9 cellular contexts compared by ENCODE assay signal in the genomic region with DNA sequence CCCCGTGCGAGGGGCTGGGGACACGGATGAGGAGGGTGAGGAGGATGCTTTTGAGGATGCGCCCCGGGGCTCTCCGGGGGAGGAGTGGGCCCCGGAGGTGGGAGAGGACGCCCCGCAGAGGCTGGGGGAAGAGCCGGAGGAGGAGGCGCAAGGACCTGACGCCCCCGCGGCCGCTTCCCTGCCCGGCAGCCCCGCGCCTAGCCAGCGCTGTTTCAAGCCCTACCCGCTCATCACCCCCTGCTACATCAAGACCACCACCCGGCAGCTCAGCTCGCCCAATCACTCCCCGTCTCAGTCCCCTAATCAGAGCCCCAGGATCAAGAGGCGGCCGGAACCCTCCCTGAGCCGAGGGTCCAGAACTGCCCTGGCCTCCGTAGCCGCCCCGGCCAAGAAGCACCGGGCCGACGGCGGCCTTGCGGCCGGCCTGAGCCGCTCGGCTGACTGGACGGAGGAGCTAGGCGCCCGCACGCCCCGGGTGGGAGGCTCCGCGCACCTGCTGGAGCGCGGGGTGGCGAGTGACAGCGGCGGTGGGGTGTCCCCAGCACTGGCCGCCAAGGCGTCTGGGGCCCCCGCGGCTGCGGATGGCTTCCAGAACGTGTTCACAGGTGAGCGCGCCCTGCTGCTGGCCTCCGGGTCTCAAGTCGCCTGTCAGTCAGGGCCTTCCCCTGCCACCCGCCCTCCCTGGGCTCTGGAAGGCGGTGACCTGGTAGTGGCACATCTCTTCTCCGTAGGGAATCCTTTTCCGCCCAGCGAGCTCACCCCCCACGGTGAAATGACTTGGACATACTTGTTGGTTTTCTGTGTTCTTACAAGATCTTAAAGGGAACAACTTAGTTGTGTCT. TPM values are rescaled to one million over a fixed set of nuclear protein-coding genes. Genes with fewer than 3 reads are reported as not detected.
DNase-seq lines count a peak whose midpoint lies in the region; ATAC-seq and TF ChIP-seq lines count a peak whose summit lies in the region.
"Had no signal": no experiment of that assay in that cellular context is flagged by ENCODE, and none has a peak within 500 bp of the region (broad histone marks: within the 10 kb centered on the region; RNA-seq: fewer than 3 reads in every experiment).

No MANE protein-coding gene starts in this region.

- peaks cover 36% of the 10 kb centered on the region for H3K27me3 Mint-ChIP-seq in activated naive CD4-positive, alpha-beta T cell treated with anti-CD3 and anti-CD28 coated beads for 36 hours (ENCODE audit: low read depth)

- H3K36me3 ChIP-seq in muscle layer of duodenum (ENCODE audit: control insufficient read depth in 1 of 2, insufficient read depth in 2 of 2, low read length in 2 of 2): no peaks in the 10 kb centered on the region

- peaks cover 0 to 21% of the 10 kb centered on the region in 2 donors for H3K4me1 ChIP-seq in muscle layer of duodenum (ENCODE audit: control insufficient read depth in 1 of 2, insufficient read depth in 2 of 2, low read length in 2 of 2)

- DNase-seq in AG04449 (ENCODE audit: low read depth, low spot score) (no peak), HEK293T (ENCODE audit: extremely low spot score) (peak; percentile 47), dermis blood vessel endothelial cell (peak; percentile 1), NCI-H226 (no peak)
- DNase-seq in activated naive CD4-positive, alpha-beta T cell treated with anti-CD3 and anti-CD28 coated beads for 36 hours: no peak
- DNase-seq: T-cell had no signal

- intact Hi-C loops in activated naive CD4-positive, alpha-beta T cell treated with anti-CD3 and anti-CD28 coated beads for 36 hours (cut with micrococcal nuclease): no loop called here

- POLR2A ChIA-PET in AG04449 (lab: Yijun Ruan, JAX) (interaction anchor here (0.6 to 1.2 kb wide), 3 partner anchors 14 to 144 kb away, joined by 3 to 4 read pairs (median 3); no protein-coding TSS in a partner anchor), HEK293T (lab: Yijun Ruan, JAX) (interaction anchor here (1.2 to 1.5 kb wide), 5 partner anchors 9 to 56 kb away, joined by 3 to 5 read pairs (median 4); no protein-coding TSS in a partner anchor)

- H3K9me3 Mint-ChIP-seq in activated naive CD4-positive, alpha-beta T cell treated with anti-CD3 and anti-CD28 coated beads for 36 hours: no peaks in the 10 kb centered on the region
- H3K9me3 Mint-ChIP-seq: T-cell had no signal

- peak overlapping the region; percentile 84 for H3K4me3 ChIP-seq in AG04449 (ENCODE audit: low read depth, low read length)
- H3K4me3 ChIP-seq in muscle layer of duodenum (ENCODE audit: low read depth in 1 of 2, low read length in 2 of 2): peak overlapping the region; percentile 7 to 84

- H3K27ac Mint-ChIP-seq in activated naive CD4-positive, alpha-beta T cell treated with anti-CD3 and anti-CD28 coated beads for 36 hours: no peak overlapping the region
- H3K27ac Mint-ChIP-seq: T-cell had no signal

- peaks cover 6% of the 10 kb centered on the region for H3K4me1 Mint-ChIP-seq in activated naive CD4-positive, alpha-beta T cell treated with anti-CD3 and anti-CD28 coated beads for 36 hours (ENCODE audit: low read depth)

- H3K27me3 ChIP-seq in muscle layer of duodenum (ENCODE audit: low read depth, low read length): no peaks in the 10 kb centered on the region

- TF ChIP-seq CTCF in AG04449 (IDR thresholded peaks at IDR 0.05; ENCODE audit: insufficient read depth, low read length, missing control alignments): no peak

- H3K4me3 Mint-ChIP-seq in activated naive CD4-positive, alpha-beta T cell treated with anti-CD3 and anti-CD28 coated beads for 36 hours: no peak overlapping the region
- H3K4me3 Mint-ChIP-seq: T-cell had no signal

- CTCF ChIA-PET in AG04449 (lab: Yijun Ruan, JAX): interaction anchor here (1.0 to 2.4 kb wide), 8 partner anchors 8 to 66 kb away, joined by 4 to 13 read pairs (median 5); no protein-coding TSS in a partner anchor
- CTCF ChIA-PET in HEK293T (lab: Yijun Ruan, JAX): interaction anchor here (1.1 to 2.4 kb wide), 3 partner anchors 9 to 57 kb away, joined by 4 to 13 read pairs (median 4); no protein-coding TSS in a partner anchor
- CTCF ChIA-PET in activated naive CD4-positive, alpha-beta T cell treated with anti-CD3 and anti-CD28 coated beads for 36 hours (lab: Charles Lee): no interaction called here

- H3K27ac ChIP-seq in muscle layer of duodenum (ENCODE audit: low read length): no peak overlapping the region

- no peak for ATAC-seq in HG03457 (IDR thresholded peaks at IDR 0.05; ENCODE audit: unreplicated experiment)
- no peak for ATAC-seq in HG03354 (IDR thresholded peaks at IDR 0.05; ENCODE audit: poor library complexity, severe bottlenecking, unreplicated experiment)
- ATAC-seq: T-cell had no signal

- no peaks in the 10 kb centered on the region for H3K36me3 Mint-ChIP-seq in activated naive CD4-positive, alpha-beta T cell treated with anti-CD3 and anti-CD28 coated beads for 36 hours (ENCODE audit: low read depth)
- H3K36me3 Mint-ChIP-seq: T-cell had no signal

- no peaks in the 10 kb centered on the region for H3K9me3 ChIP-seq in muscle layer of duodenum (ENCODE audit: control insufficient read depth in 1 of 2, low read length in 2 of 2)

TF ChIP-seq in HEK293T, 16 proteins besides CTCF, POLR2A, EP300 and RAD21:
- TF ChIP-seq, protein P1, sequence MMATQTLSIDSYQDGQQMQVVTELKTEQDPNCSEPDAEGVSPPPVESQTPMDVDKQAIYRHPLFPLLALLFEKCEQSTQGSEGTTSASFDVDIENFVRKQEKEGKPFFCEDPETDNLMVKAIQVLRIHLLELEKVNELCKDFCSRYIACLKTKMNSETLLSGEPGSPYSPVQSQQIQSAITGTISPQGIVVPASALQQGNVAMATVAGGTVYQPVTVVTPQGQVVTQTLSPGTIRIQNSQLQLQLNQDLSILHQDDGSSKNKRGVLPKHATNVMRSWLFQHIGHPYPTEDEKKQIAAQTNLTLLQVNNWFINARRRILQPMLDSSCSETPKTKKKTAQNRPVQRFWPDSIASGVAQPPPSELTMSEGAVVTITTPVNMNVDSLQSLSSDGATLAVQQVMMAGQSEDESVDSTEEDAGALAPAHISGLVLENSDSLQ (IDR thresholded peaks at IDR 0.05): peak; percentile 88
- no peak for TF ChIP-seq FOXA1 (IDR thresholded peaks at IDR 0.05)

RNA-seq across cellular contexts. Expression of gene FMN2, which starts 1.7 kb away (rescaled TPM):
- total RNA-seq in dermis blood vessel endothelial cell: 0.14 and 1.5 TPM in 2 replicates
- not detected for total RNA-seq in activated naive CD4-positive, alpha-beta T cell treated with anti-CD3 and anti-CD28 coated beads for 36 hours
- total RNA-seq: T-cell had no signal

Comparison
In these comparisons a context has a peak if more than half of its experiments do, and no peak if none do; other contexts are left out.
1. DNase-seq: peak in HEK293T (single experiment) and dermis blood vessel endothelial cell (single experiment); none in AG04449 (single experiment), NCI-H226 (single experiment) and activated naive CD4-positive, alpha-beta T cell treated with anti-CD3 and anti-CD28 coated beads for 36 hours (single experiment).